Comparison of ENCODE assay signal across 16 cellular contexts in genomic region chrX:6448003-6448402, GRCh38.
"Had no signal": no experiment of that assay in that cellular context is flagged by ENCODE, and none has a peak within 500 bp of the region (broad histone marks: within the 10 kb centered on the region; RNA-seq: fewer than 3 reads in every experiment).

No MANE protein-coding gene starts in this region.

- H3K4me1 ChIP-seq: adrenal gland, breast epithelium, thyroid gland, vagina had no signal

- H3K4me3 ChIP-seq: adrenal gland, breast epithelium, dorsolateral prefrontal cortex, thyroid gland, vagina had no signal

- H3K36me3 ChIP-seq: adrenal gland, breast epithelium, thyroid gland, vagina had no signal

- H3K27ac ChIP-seq: adrenal gland, breast epithelium, dorsolateral prefrontal cortex, thyroid gland, vagina had no signal

- DNase-seq: activated CD4-positive, alpha-beta T cell treated with anti-CD3 and anti-CD28 coated beads, Interleukin-2, amount 10 ng/mL, durations not matched to agents 7 days and 5 days; activated CD4-positive, CD25-positive, alpha-beta regulatory T cell; activated CD8-positive, alpha-beta memory T cell treated with anti-CD3 and anti-CD28 coated beads for 24 hours; activated naive CD4-positive, alpha-beta T cell treated with anti-CD3 and anti-CD28 coated beads, Interleukin-2, amount 50 U/mL, for 16 hours; glutamatergic neuron; left colon; mammary epithelial cell; nephron progenitor cell; stimulated activated CD4-positive, alpha-beta T cell treated with anti-CD3 and anti-CD28 coated beads, Interleukin-15, amount 100 ng/mL, for 24 hours; stimulated activated CD4-positive, alpha-beta T cell treated with anti-CD3 and anti-CD28 coated beads, Interleukin-4, amount 100 ng/mL, for 24 hours; thyroid gland had no signal

- ATAC-seq: esophagus mucosa, left colon had no signal

- H3K27me3 ChIP-seq: adrenal gland, breast epithelium, thyroid gland, vagina had no signal

- H3K9me3 ChIP-seq: adrenal gland, breast epithelium, thyroid gland, vagina had no signal
